1 cellular context compared by ENCODE assay signal in genomic region chr7:519429-519973, GRCh38.
TF ChIP-seq lines count a peak whose summit lies in the region.

Gene PDGFA (minus strand): TSS chr7:519846. CDS start chr7:519001, 845 bp downstream.

TF ChIP-seq in GM23338, 12 proteins besides CTCF, POLR2A, EP300 and RAD21 (continued from another document):
- TF ChIP-seq STAT1 (IDR thresholded peaks at IDR 0.05; ENCODE audit: unreplicated experiment), result no peak
- no peak for TF ChIP-seq POLR2AphosphoS5 (IDR thresholded peaks at IDR 0.05; ENCODE audit: low read depth)
- TF ChIP-seq ZNF462 (CRISPR knock-in tag; IDR thresholded peaks at IDR 0.05), result no peak
- TF ChIP-seq ETS1 (IDR thresholded peaks at IDR 0.05), result no peak
- no peak for TF ChIP-seq JUNB (IDR thresholded peaks at IDR 0.05; ENCODE audit: unreplicated experiment)
- no peak for TF ChIP-seq CREB1 (CRISPR knock-in tag; IDR thresholded peaks at IDR 0.05; ENCODE audit: low read depth)
- no peak for TF ChIP-seq ZNF114 (CRISPR knock-in tag; IDR thresholded peaks at IDR 0.05)
- no peak for TF ChIP-seq EZH2phosphoT487 (IDR thresholded peaks at IDR 0.05; ENCODE audit: unreplicated experiment)
- no peak for TF ChIP-seq EZH2 (IDR thresholded peaks at IDR 0.05; ENCODE audit: low read depth, unreplicated experiment)
- no peak for TF ChIP-seq ZNF331 (CRISPR knock-in tag; IDR thresholded peaks at IDR 0.05; ENCODE audit: low read depth)
- TF ChIP-seq NANOG (IDR thresholded peaks at IDR 0.05; ENCODE audit: borderline replicate concordance), result no peak
